ENCODE assay signal across 9 cellular contexts in the genomic region with DNA sequence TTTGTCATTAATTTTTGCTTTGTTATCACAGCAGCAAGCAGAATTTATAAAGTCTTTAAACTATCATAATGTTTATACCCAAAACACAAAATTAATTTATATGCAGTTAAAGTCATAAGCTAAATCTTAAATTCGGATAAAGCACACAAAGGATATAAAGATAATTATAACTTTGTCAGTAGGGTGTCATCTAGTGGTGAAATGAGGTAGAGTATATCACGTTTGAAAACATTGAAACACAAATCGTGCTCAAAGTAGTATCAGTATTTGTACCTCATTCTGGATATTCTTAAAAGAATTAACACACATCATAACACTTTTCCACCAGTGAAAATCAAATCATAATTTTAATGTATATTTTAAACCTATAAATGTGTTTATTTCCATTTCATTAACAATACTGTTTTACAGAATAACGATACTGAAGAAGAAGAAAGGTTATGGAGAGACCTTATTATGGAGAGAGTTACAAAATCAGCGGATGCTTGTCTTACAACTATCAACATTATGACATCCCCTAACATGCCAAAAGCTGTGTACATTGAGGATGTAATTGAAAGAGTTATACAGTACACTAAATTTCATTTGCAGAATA.
DNase-seq lines count a peak whose midpoint lies in the region; ATAC-seq and TF ChIP-seq lines count a peak whose summit lies in the region.
"Had no signal": no experiment of that assay in that cellular context is flagged by ENCODE, and none has a peak within 500 bp of the region (broad histone marks: within the 10 kb centered on the region; RNA-seq: fewer than 3 reads in every experiment).

No MANE protein-coding gene starts in this region.

- TF ChIP-seq CTCF in natural killer cell (IDR thresholded peaks at IDR 0.05) (peak; percentile 52), choroid plexus epithelial cell (conservative IDR thresholded peaks at IDR 0.05; ENCODE audit: low read depth, low read length) (peak; percentile 65)

- CTCF ChIA-PET in naive thymus-derived CD4-positive, alpha-beta T cell (lab: Charles Lee): interaction anchor here (0.9 to 2.1 kb wide), 6 partner anchors 10 to 277 kb away, joined by 3 to 10 read pairs (median 4); no protein-coding TSS in a partner anchor

- POLR2A ChIA-PET in naive thymus-derived CD4-positive, alpha-beta T cell (lab: Charles Lee): no interaction called here

- H3K27me3 Mint-ChIP-seq in natural killer cell (ENCODE audit: low read depth in 2 of 2): no peaks in the 10 kb centered on the region
- no peaks in the 10 kb centered on the region for H3K27me3 Mint-ChIP-seq in natural killer cell treated with Interleukin-12 subunit alpha and Interleukin-12 subunit beta and Interleukin-15 and Interleukin-18, amount 100 ng/mL, for 72 hours
- H3K27me3 Mint-ChIP-seq in naive thymus-derived CD4-positive, alpha-beta T cell: no peaks in the 10 kb centered on the region
- H3K27me3 Mint-ChIP-seq: central memory CD8-positive, alpha-beta T cell had no signal

- H3K36me3 Mint-ChIP-seq in natural killer cell: no peaks in the 10 kb centered on the region
- H3K36me3 Mint-ChIP-seq in natural killer cell treated with Interleukin-12 subunit alpha and Interleukin-12 subunit beta and Interleukin-15 and Interleukin-18, amount 100 ng/mL, for 72 hours: peaks cover 5% of the 10 kb centered on the region
- peaks cover 0 to 21% (median 9%) of the 10 kb centered on the region in 5 donors for H3K36me3 Mint-ChIP-seq in naive thymus-derived CD4-positive, alpha-beta T cell

- intact Hi-C loops in natural killer cell (cut with micrococcal nuclease): loop anchor here (5.0 kb wide), 1 partner anchor 279 kb away; no protein-coding TSS in a partner anchor
- intact Hi-C loops in naive thymus-derived CD4-positive, alpha-beta T cell (cut with micrococcal nuclease): loop anchor here (1.0 to 2.0 kb wide), 4 partner anchors 129 to 277 kb away; a partner anchor contains a TSS

- no peaks in the 10 kb centered on the region for H3K4me1 ChIP-seq in naive thymus-derived CD4-positive, alpha-beta T cell (ENCODE audit: control insufficient read depth in 2 of 2, insufficient read depth in 2 of 2, low read length in 2 of 2)

- no peak overlapping the region for H3K4me3 Mint-ChIP-seq in natural killer cell
- H3K4me3 Mint-ChIP-seq in natural killer cell treated with Interleukin-12 subunit alpha and Interleukin-12 subunit beta and Interleukin-15 and Interleukin-18, amount 100 ng/mL, for 72 hours: no peak overlapping the region
- no peak overlapping the region for H3K4me3 Mint-ChIP-seq in naive thymus-derived CD4-positive, alpha-beta T cell
- H3K4me3 Mint-ChIP-seq: central memory CD8-positive, alpha-beta T cell had no signal

- no peaks in the 10 kb centered on the region for H3K9me3 Mint-ChIP-seq in natural killer cell
- H3K9me3 Mint-ChIP-seq in natural killer cell treated with Interleukin-12 subunit alpha and Interleukin-12 subunit beta and Interleukin-15 and Interleukin-18, amount 100 ng/mL, for 72 hours: no peaks in the 10 kb centered on the region
- H3K9me3 Mint-ChIP-seq in naive thymus-derived CD4-positive, alpha-beta T cell: no peaks in the 10 kb centered on the region
- H3K9me3 Mint-ChIP-seq: central memory CD8-positive, alpha-beta T cell had no signal

- peaks cover 5 to 54% (median 23%) of the 10 kb centered on the region in 3 experiments for H3K36me3 ChIP-seq in naive thymus-derived CD4-positive, alpha-beta T cell (ENCODE audit: control insufficient read depth in 2 of 3, insufficient read depth in 3 of 3, low read length in 3 of 3)

- H3K27ac ChIP-seq in naive thymus-derived CD4-positive, alpha-beta T cell (ENCODE audit: low read depth, low read length): no peak overlapping the region

- ATAC-seq in natural killer cell: peak in 1 of 3 donors; percentile 48
- ATAC-seq in natural killer cell treated with Interleukin-12 subunit alpha and Interleukin-12 subunit beta and Interleukin-15 and Interleukin-18, amount 100 ng/mL, for 72 hours: no peak
- ATAC-seq in naive thymus-derived CD4-positive, alpha-beta T cell: peak; percentile 54
- no peak for ATAC-seq in HG03196 (IDR thresholded peaks at IDR 0.05; ENCODE audit: unreplicated experiment)
- no peak for ATAC-seq in GM21515 (IDR thresholded peaks at IDR 0.05; ENCODE audit: unreplicated experiment)
- no peak for ATAC-seq in GM18858 (IDR thresholded peaks at IDR 0.05; ENCODE audit: unreplicated experiment)

- no peaks in the 10 kb centered on the region for H3K9me3 ChIP-seq in naive thymus-derived CD4-positive, alpha-beta T cell (ENCODE audit: control insufficient read depth in 2 of 3, low read length in 3 of 3)

- H3K4me3 ChIP-seq in choroid plexus epithelial cell (ENCODE audit: low read depth, low read length): no peak overlapping the region
- no peak overlapping the region for H3K4me3 ChIP-seq in naive thymus-derived CD4-positive, alpha-beta T cell (ENCODE audit: low read length)

- H3K4me1 Mint-ChIP-seq in natural killer cell: peaks cover 0 to 7% of the 10 kb centered on the region in 2 donors
- H3K4me1 Mint-ChIP-seq in natural killer cell treated with Interleukin-12 subunit alpha and Interleukin-12 subunit beta and Interleukin-15 and Interleukin-18, amount 100 ng/mL, for 72 hours (ENCODE audit: low read depth in 2 of 2): no peaks in the 10 kb centered on the region
- no peaks in the 10 kb centered on the region for H3K4me1 Mint-ChIP-seq in naive thymus-derived CD4-positive, alpha-beta T cell
- H3K4me1 Mint-ChIP-seq: central memory CD8-positive, alpha-beta T cell had no signal

- no peak overlapping the region for H3K27ac Mint-ChIP-seq in natural killer cell
- no peak overlapping the region for H3K27ac Mint-ChIP-seq in natural killer cell treated with Interleukin-12 subunit alpha and Interleukin-12 subunit beta and Interleukin-15 and Interleukin-18, amount 100 ng/mL, for 72 hours
- H3K27ac Mint-ChIP-seq in naive thymus-derived CD4-positive, alpha-beta T cell: peak overlapping the region in 1 of 9 donors; percentile 6

- DNase-seq in natural killer cell (no peak), NCI-H2227 treated with DMSO at 0.1 percent for 48 hours (lab: John Stamatoyannopoulos, UW) (peak; percentile 42), choroid plexus epithelial cell (ENCODE audit: low read depth) (peak; percentile 62)
- no peak for DNase-seq in natural killer cell treated with Interleukin-12 subunit alpha and Interleukin-12 subunit beta and Interleukin-15 and Interleukin-18, amount 100 ng/mL, for 72 hours (ENCODE audit: low spot score)
- DNase-seq in naive thymus-derived CD4-positive, alpha-beta T cell: peak in 6 of 9 donors; percentile 1 to 25 (median 13)

- no peaks in the 10 kb centered on the region for H3K27me3 ChIP-seq in naive thymus-derived CD4-positive, alpha-beta T cell (ENCODE audit: control insufficient read depth in 2 of 2, insufficient read depth in 2 of 2, low read length in 2 of 2)

Comparison
In these comparisons a context has a peak if more than half of its experiments do, and no peak if none do; other contexts are left out.
1. DNase-seq: peak in NCI-H2227 treated with DMSO at 0.1 percent for 48 hours (single experiment), choroid plexus epithelial cell (single experiment) and naive thymus-derived CD4-positive, alpha-beta T cell (6 of 9); none in natural killer cell (single experiment) and natural killer cell treated with Interleukin-12 subunit alpha and Interleukin-12 subunit beta and Interleukin-15 and Interleukin-18, amount 100 ng/mL, for 72 hours (single experiment).